ENCODE assay signal across 34 cellular contexts in genomic region chr4:113623274-113623894, GRCh38.
"Had no signal": no experiment of that assay in that cellular context is flagged by ENCODE, and none has a peak within 500 bp of the region (broad histone marks: within the 10 kb centered on the region; RNA-seq: fewer than 3 reads in every experiment).

No MANE protein-coding gene starts in this region.

- H3K27ac Mint-ChIP-seq: activated naive CD4-positive, alpha-beta T cell treated with anti-CD3 and anti-CD28 coated beads for 36 hours; activated naive CD8-positive, alpha-beta T cell treated with anti-CD3 and anti-CD28 coated beads for 36 hours; activated T-helper 1 cell treated with anti-CD3 and anti-CD28 coated beads, Interleukin-12 subunit alpha, Interleukin-12 subunit beta, Interleukin-2, Interleukin-4 antibody, amounts not matched to agents 30 ng/mL and 10 ng/mL and 1 ng/mL, durations not matched to agents 14 hours and 24 hours and 36 hours; naive thymus-derived CD4-positive, alpha-beta T cell; stimulated activated effector memory CD8-positive, alpha-beta T cell treated with anti-CD3 and anti-CD28 coated beads, Interleukin-12 subunit alpha, Interleukin-12 subunit beta, amount 100 ng/mL, for 72 hours; stimulated activated naive CD8-positive, alpha-beta T cell treated with anti-CD3 and anti-CD28 coated beads, Interleukin-15, amount 100 ng/mL, for 72 hours had no signal

- H3K27me3 ChIP-seq: ascending aorta, brain microvascular endothelial cell, esophagus muscularis mucosa, left lung, pancreas, thyroid gland, upper lobe of right lung had no signal

- ATAC-seq: activated CD4-positive, CD25-positive, alpha-beta regulatory T cell treated with anti-CD3 and anti-CD28 coated beads, Interleukin-2, amount 50 U/mL, for 24 hours; left lung; naive thymus-derived CD4-positive, alpha-beta T cell; pancreas; sciatic nerve; stimulated activated effector memory CD8-positive, alpha-beta T cell treated with anti-CD3 and anti-CD28 coated beads, Interleukin-12 subunit alpha, Interleukin-12 subunit beta, amount 100 ng/mL, for 72 hours; stimulated activated naive CD8-positive, alpha-beta T cell treated with anti-CD3 and anti-CD28 coated beads, Interleukin-15, amount 100 ng/mL, for 72 hours; upper lobe of right lung had no signal

- H3K4me1 ChIP-seq: prostate gland had no signal

- H3K9me3 ChIP-seq: ascending aorta, esophagus muscularis mucosa, left lung, pancreas, prostate gland, thyroid gland, upper lobe of right lung had no signal

- FAIRE-seq: frontal cortex, pancreas, TTC549 had no signal

- H3K4me3 ChIP-seq: ascending aorta, esophagus muscularis mucosa, left lung, lung, pancreas, prostate gland, skin epidermis, thyroid gland, upper lobe of right lung had no signal

- DNase-seq: activated CD4-positive, alpha-beta T cell treated with anti-CD3 and anti-CD28 coated beads for 48 hours; activated CD4-positive, alpha-beta T cell treated with anti-CD3 and anti-CD28 coated beads, Interleukin-2, amount 50 U/mL, for 48 hours; activated CD8-positive, alpha-beta memory T cell treated with anti-CD3 and anti-CD28 coated beads for 24 hours; activated effector memory CD4-positive, alpha-beta T cell treated with anti-CD3 and anti-CD28 coated beads, Interleukin-2, amount 50 U/mL, for 16 hours; activated naive CD4-positive, alpha-beta T cell treated with anti-CD3 and anti-CD28 coated beads for 36 hours; activated naive CD8-positive, alpha-beta T cell treated with anti-CD3 and anti-CD28 coated beads for 36 hours; activated T-cell treated with anti-CD3 and anti-CD28 coated beads, Interleukin-2, amount 50 U/mL, for 1 hour; brain microvascular endothelial cell; central memory CD4-positive, alpha-beta T cell; dermis blood vessel endothelial cell; effector CD4-positive, alpha-beta T cell; kidney glomerular epithelial cell; left lung; naive thymus-derived CD4-positive, alpha-beta T cell; pancreas; retina; stimulated activated CD4-positive, alpha-beta T cell treated with anti-CD3 and anti-CD28 coated beads, Interleukin-12 subunit alpha, Interleukin-12 subunit beta, amount 100 ng/mL, for 4 hours; stimulated activated CD4-positive, alpha-beta T cell treated with anti-CD3 and anti-CD28 coated beads, Interleukin-4, amount 100 ng/mL, for 24 hours; stimulated activated naive CD8-positive, alpha-beta T cell treated with anti-CD3 and anti-CD28 coated beads, Interleukin-15, amount 100 ng/mL, for 72 hours; T-helper 9 cell; thyroid gland; upper lobe of right lung; WERI-Rb-1 had no signal

- H3K36me3 ChIP-seq: ascending aorta, brain microvascular endothelial cell, esophagus muscularis mucosa, left lung, pancreas, prostate gland, thyroid gland, upper lobe of right lung, WERI-Rb-1 had no signal

- H3K27ac ChIP-seq: ascending aorta, brain microvascular endothelial cell, esophagus muscularis mucosa, left lung, pancreas, prostate gland, skin epidermis, thyroid gland, upper lobe of right lung, WERI-Rb-1 had no signal

- H3K27me3 Mint-ChIP-seq: activated naive CD8-positive, alpha-beta T cell treated with anti-CD3 and anti-CD28 coated beads for 36 hours; naive thymus-derived CD4-positive, alpha-beta T cell; stimulated activated naive CD8-positive, alpha-beta T cell treated with anti-CD3 and anti-CD28 coated beads, Interleukin-15, amount 100 ng/mL, for 72 hours had no signal

- H3K4me3 Mint-ChIP-seq: activated naive CD4-positive, alpha-beta T cell treated with anti-CD3 and anti-CD28 coated beads for 36 hours; activated naive CD8-positive, alpha-beta T cell treated with anti-CD3 and anti-CD28 coated beads for 36 hours; activated T-helper 1 cell treated with anti-CD3 and anti-CD28 coated beads, Interleukin-12 subunit alpha, Interleukin-12 subunit beta, Interleukin-2, Interleukin-4 antibody, amounts not matched to agents 30 ng/mL and 10 ng/mL and 1 ng/mL, durations not matched to agents 14 hours and 24 hours and 36 hours; naive thymus-derived CD4-positive, alpha-beta T cell; stimulated activated effector memory CD8-positive, alpha-beta T cell treated with anti-CD3 and anti-CD28 coated beads, Interleukin-12 subunit alpha, Interleukin-12 subunit beta, amount 100 ng/mL, for 72 hours; stimulated activated naive CD8-positive, alpha-beta T cell treated with anti-CD3 and anti-CD28 coated beads, Interleukin-15, amount 100 ng/mL, for 72 hours had no signal
